1 cellular context compared by ENCODE assay signal in the genomic region with DNA sequence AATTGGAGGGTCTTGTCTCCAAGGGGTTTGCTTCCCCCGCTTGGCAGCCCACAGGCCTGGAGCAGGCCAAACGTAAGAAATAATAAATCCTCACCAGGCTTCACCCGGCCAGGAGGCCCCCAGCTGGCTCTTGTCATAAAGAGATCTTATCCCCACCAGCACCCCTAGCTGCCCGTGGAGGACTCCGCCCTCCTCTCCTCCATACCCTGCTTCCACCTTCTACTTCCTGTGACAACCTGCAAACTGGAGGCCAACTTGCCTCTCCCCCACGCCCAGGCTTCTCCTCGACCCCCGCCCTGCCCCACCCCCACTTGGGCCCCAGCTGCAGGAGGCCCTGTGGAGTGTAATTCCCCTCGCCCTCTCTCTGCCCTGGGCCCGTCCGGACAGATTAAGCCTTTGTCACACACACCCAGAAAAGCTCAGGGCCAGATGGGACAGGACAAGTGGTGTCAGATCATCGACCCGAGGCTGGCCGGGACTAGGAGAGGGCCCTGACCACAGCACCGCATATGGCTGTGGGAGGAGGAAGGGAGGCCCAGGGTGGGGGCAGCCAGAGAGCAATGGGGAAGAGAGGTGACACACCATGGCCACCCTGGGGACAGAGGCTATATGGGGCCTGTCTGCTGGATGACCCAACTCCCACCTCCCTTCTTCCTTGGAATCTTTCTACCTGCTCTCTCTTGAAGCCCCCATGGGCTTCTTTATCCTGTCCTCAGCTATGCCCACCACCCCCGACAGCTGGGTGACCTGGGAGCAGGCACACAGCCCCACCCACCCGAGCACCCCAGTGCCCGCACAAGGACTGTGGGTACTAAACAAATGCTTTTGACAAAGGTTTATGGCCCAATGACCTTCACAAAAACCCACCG.
TF ChIP-seq lines count a peak whose summit lies in the region.

No MANE protein-coding gene starts in this region.

TF ChIP-seq in GM12878, 131 proteins besides CTCF, POLR2A, EP300 and RAD21:
- 0 out of 2 replicates have a peak, but pooled peaks have one; percentile 16 for TF ChIP-seq TCF12 (IDR thresholded peaks at IDR 0.05; ENCODE audit: low read depth, low read length)
- TF ChIP-seq EGR1 (IDR thresholded peaks at IDR 0.05; ENCODE audit: borderline replicate concordance in 1 of 2, low read depth in 2 of 2, low read length in 2 of 2), result 0 out of 3 replicates have a peak, but pooled peaks of 1 of the 2 experiments have one; percentile 3
- no peak for TF ChIP-seq MYB (IDR thresholded peaks at IDR 0.05; ENCODE audit: borderline replicate concordance, low read depth, low read length)
- TF ChIP-seq RUNX3 (IDR thresholded peaks at IDR 0.05; ENCODE audit: low read length), result peak; percentile 35; the same call in 1 of the 2 replicates
